In genomic region chr9:131436386-131436785, GRCh38 we compare ENCODE assay signal across 16 cellular contexts. TPM values are rescaled to one million over a fixed set of nuclear protein-coding genes. Genes with fewer than 3 reads are reported as not detected.
DNase-seq lines count a peak whose midpoint lies in the region; ATAC-seq and TF ChIP-seq lines count a peak whose summit lies in the region.
"Had no signal": no experiment of that assay in that cellular context is flagged by ENCODE, and none has a peak within 500 bp of the region (broad histone marks: within the 10 kb centered on the region; RNA-seq: fewer than 3 reads in every experiment).

No MANE protein-coding gene starts in this region.

- DNase-seq in adrenal gland (peak in 2 of 7 donors; percentile 44 to 57), heart right ventricle (peak; percentile 61), posterior vena cava (ENCODE audit: low spot score) (peak; percentile 79), NCI-H1048 (lab: John Stamatoyannopoulos, UW) (no peak), RPMI8226 (no peak), Ammon's horn (ENCODE audit: low spot score) (no peak)
- DNase-seq: anterior cingulate cortex; DMS79 treated with DMSO at 0.1 percent for 48 hours; effector memory CD8-positive, alpha-beta T cell; foreskin keratinocyte; NCI-H1105 treated with DMSO at 0.1 percent for 48 hours; retina; stimulated activated naive CD4-positive, alpha-beta T cell treated with Interleukin-2 at 50 U/mL for 16 hours had no signal

- H3K27me3 ChIP-seq in HUES48 (ENCODE audit: control insufficient read depth, insufficient read depth, low read length) (no peaks in the 10 kb centered on the region), adrenal gland (no peaks in the 10 kb centered on the region), heart right ventricle (no peaks in the 10 kb centered on the region)
- H3K27me3 ChIP-seq: foreskin keratinocyte had no signal

- intact Hi-C loops in adrenal gland (cut with DNase I) (no loop called here), heart right ventricle (cut with DNase I) (loop anchor here in 2 of 10 donors (5.0 to 10.0 kb wide), 2 partner anchors 34 to 72 kb away; no protein-coding TSS in a partner anchor), posterior vena cava (cut with DNase I) (loop anchor here in 1 of 2 donors (10.0 kb wide), 1 partner anchor 1022 kb away; no protein-coding TSS in a partner anchor)

- TF ChIP-seq CTCF in adrenal gland (IDR thresholded peaks at IDR 0.05): peak in 2 of 6 experiments; percentile 6 to 9
- no peak for TF ChIP-seq CTCF in heart right ventricle (IDR thresholded peaks at IDR 0.05)

- 36 to 58% (median 42%) methylated on average over 3 to 12 of the region's 12 CpGs for WGBS in adrenal gland, 4 donors
- WGBS in heart right ventricle, 2 donors: 64 to 66% methylated on average over 12 of the region's 12 CpGs

- H3K4me1 ChIP-seq in HUES48 (ENCODE audit: control insufficient read depth, insufficient read depth, low read length) (peaks cover 66% of the 10 kb centered on the region), adrenal gland (replicated peaks in 1 of 2) (peaks cover 17 to 29% of the 10 kb centered on the region in 2 donors), heart right ventricle (peaks cover 2 to 65% (median 27%) of the 10 kb centered on the region in 9 donors)

- ATAC-seq in heart right ventricle (peak; percentile 54 to 92 (median 80)), HG02798 (IDR thresholded peaks at IDR 0.05; ENCODE audit: poor library complexity, unreplicated experiment) (no peak)
- ATAC-seq: effector memory CD8-positive, alpha-beta T cell; foreskin keratinocyte had no signal

- H3K9ac ChIP-seq in HUES48 (ENCODE audit: low read depth, low read length): no peak overlapping the region

- peak overlapping the region; percentile 71 for H3K27ac ChIP-seq in HUES48 (ENCODE audit: low read depth, low read length)
- H3K27ac ChIP-seq in adrenal gland: peak overlapping the region; percentile 1 to 70 (median 27)
- peak overlapping the region in 7 of 10 donors; percentile 12 to 62 (median 23) for H3K27ac ChIP-seq in heart right ventricle
- H3K27ac ChIP-seq: C4-2B, foreskin keratinocyte had no signal

- H3K36me3 ChIP-seq in HUES48 (ENCODE audit: control insufficient read depth, insufficient read depth, low read length): peaks cover 90% of the 10 kb centered on the region
- H3K36me3 ChIP-seq in adrenal gland (replicated peaks in 1 of 2): peaks cover 0 to 73% of the 10 kb centered on the region in 2 donors
- H3K36me3 ChIP-seq in heart right ventricle: peaks cover 0 to 100% (median 42%) of the 10 kb centered on the region in 9 donors

- no peak overlapping the region for H3K4me3 ChIP-seq in HUES48 (ENCODE audit: low read depth, low read length)
- no peak overlapping the region for H3K4me3 ChIP-seq in adrenal gland
- H3K4me3 ChIP-seq in heart right ventricle: no peak overlapping the region

- H3K9me3 ChIP-seq in HUES48 (ENCODE audit: control insufficient read depth, insufficient read depth, low read length) (no peaks in the 10 kb centered on the region), adrenal gland (replicated peaks in 1 of 3) (no peaks in the 10 kb centered on the region), heart right ventricle (no peaks in the 10 kb centered on the region)

- TF ChIP-seq POLR2A in adrenal gland (IDR thresholded peaks at IDR 0.05): no peak

RNA-seq across cellular contexts. Expression of gene PRRC2B, which starts 42.5 kb away (rescaled TPM):
- 100 to 1,000 TPM; 109 to 255 (median 161) TPM for total RNA-seq in adrenal gland
- polyA plus RNA-seq in adrenal gland: 100 to 1,000 TPM in 1 of 3 donors, 10 to 100 TPM in 2; 56.9 to 141 (median 98.1) TPM
- total RNA-seq in heart right ventricle: 100 to 1,000 TPM; 107 to 153 (median 132) TPM
- polyA plus RNA-seq in heart right ventricle: 10 to 100 TPM; 26.4 to 77.1 TPM
- total RNA-seq in posterior vena cava: 100 to 1,000 TPM; 148 to 151 TPM

Comparison
In these comparisons a context has a peak if more than half of its experiments do, and no peak if none do; other contexts are left out.
1. DNase-seq: peak in heart right ventricle (2 of 2) and posterior vena cava (single experiment); none in NCI-H1048 (single experiment), RPMI8226 (single experiment) and Ammon's horn (single experiment).
2. Peak in every context shown above with its lines, with median percentiles within 50 percentile points of each other: H3K27ac ChIP-seq.